ENCODE assay signal across 20 cellular contexts in the genomic region with DNA sequence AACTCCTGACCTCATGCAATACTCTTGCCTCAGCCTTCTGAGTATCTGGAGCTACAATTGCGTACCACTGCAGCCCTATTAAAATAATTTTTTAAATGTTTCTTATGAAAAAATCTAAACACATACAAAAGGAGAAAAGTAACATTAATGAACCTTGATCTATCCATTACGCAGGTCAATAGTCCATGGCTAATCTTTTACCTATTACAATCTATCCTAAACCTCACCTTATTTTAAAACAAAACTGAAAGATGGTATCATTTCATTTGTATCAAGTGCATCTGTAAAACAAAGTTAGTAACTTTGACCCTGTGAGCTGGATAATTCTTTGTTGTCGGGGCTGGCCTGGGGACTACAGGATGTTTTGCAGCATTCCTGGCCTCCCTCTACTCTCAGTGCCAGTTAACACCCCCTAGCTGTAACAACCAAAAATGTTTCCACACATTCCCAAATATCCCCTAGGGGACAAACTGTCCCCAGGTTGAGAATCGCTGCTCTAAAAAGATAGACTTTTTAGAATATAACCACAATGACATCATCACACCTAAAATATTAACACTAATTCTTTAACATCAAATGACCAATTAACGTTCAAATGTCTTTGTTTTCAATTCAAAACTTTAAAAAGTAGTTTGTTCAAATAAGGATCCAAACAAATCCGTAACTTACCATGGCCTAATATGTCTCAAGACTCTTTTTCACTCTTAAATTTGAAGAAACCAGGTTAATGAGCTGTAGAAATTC. TPM values are rescaled to one million over a fixed set of nuclear protein-coding genes. Genes with fewer than 3 reads are reported as not detected.
A peak's percentile ranks its signal among the peaks of the same experiment; 100 is the strongest.
DNase-seq lines count a peak whose midpoint lies in the region; ATAC-seq and TF ChIP-seq lines count a peak whose summit lies in the region.
"Had no signal": no experiment of that assay in that cellular context is flagged by ENCODE, and none has a peak within 500 bp of the region (broad histone marks: within the 10 kb centered on the region; RNA-seq: fewer than 3 reads in every experiment).

No MANE protein-coding gene starts in this region.

- peaks cover 53% of the 10 kb centered on the region for H3K36me3 ChIP-seq in GM23338 (ENCODE audit: insufficient read depth)
- peaks cover 43% of the 10 kb centered on the region for H3K36me3 ChIP-seq in Panc1 (ENCODE audit: control insufficient read depth, insufficient read depth, low read length)
- peaks cover 53% of the 10 kb centered on the region for H3K36me3 ChIP-seq in neural progenitor cell
- H3K36me3 ChIP-seq in tibial artery = peaks cover 51 to 80% (median 67%) of the 10 kb centered on the region in 3 donors

- POLR2A ChIA-PET in Panc1 (lab: Charles Lee) = no interaction called here

- H3K9ac ChIP-seq in neural progenitor cell = no peak overlapping the region

- H3F3A ChIP-seq in GM23338 (replicated peaks; ENCODE audit: low read depth) (no peaks in the 10 kb centered on the region), neural progenitor cell (ENCODE audit: low read depth) (peaks cover 20% of the 10 kb centered on the region)

- no peak overlapping the region for H3K4me3 ChIP-seq in GM23338
- H3K4me3 ChIP-seq in Panc1 (ENCODE audit: low read depth in 2 of 2, low read length in 2 of 2) = no peak overlapping the region
- H3K4me3 ChIP-seq in neural progenitor cell = no peak overlapping the region
- no peak overlapping the region for H3K4me3 ChIP-seq in tibial artery
- H3K4me3 ChIP-seq: thoracic aorta had no signal

- TSS peak; percentile 19 for BruUV-seq in Panc1 (replicated peaks; lab: Mats Ljungman, UMichigan)

- TF ChIP-seq CTCF in GM23338 (conservative IDR thresholded peaks at IDR 0.05; ENCODE audit: low read depth in 2 of 2) = peak; percentile 38 to 39; a peak in 3 of 4 replicates
- peak; percentile 42 for TF ChIP-seq CTCF in Panc1 (IDR thresholded peaks at IDR 0.05)
- TF ChIP-seq CTCF in endothelial cell (IDR thresholded peaks at IDR 0.05; ENCODE audit: unreplicated experiment) = peak; percentile 27
- TF ChIP-seq CTCF in neural progenitor cell (IDR thresholded peaks at IDR 0.05) = peak; percentile 34
- no peak for TF ChIP-seq CTCF in tibial artery (IDR thresholded peaks at IDR 0.05)

- H4K20me1 ChIP-seq in GM23338 (replicated peaks; ENCODE audit: insufficient read depth) (peaks cover 5% of the 10 kb centered on the region; the same call in 1 of the 2 replicates), neural progenitor cell (ENCODE audit: low read depth) (peaks cover 3% of the 10 kb centered on the region)

- H3K9me3 ChIP-seq in Panc1 (ENCODE audit: control insufficient read depth, insufficient read depth, low read depth, low read length) (no peaks in the 10 kb centered on the region), neural progenitor cell (ENCODE audit: low read depth) (no peaks in the 10 kb centered on the region), tibial artery (no peaks in the 10 kb centered on the region)
- H3K9me3 ChIP-seq: neutrophil, thoracic aorta had no signal

- no peaks in the 10 kb centered on the region for H3K79me2 ChIP-seq in GM23338 (replicated peaks; ENCODE audit: insufficient read depth)
- H3K79me2 ChIP-seq in neural progenitor cell (ENCODE audit: low read depth) = peaks cover 2% of the 10 kb centered on the region

- H3K9me2 ChIP-seq in GM23338 (ENCODE audit: insufficient read depth) = no peaks in the 10 kb centered on the region

- peaks cover 5% of the 10 kb centered on the region for H3K27me3 Mint-ChIP-seq in GM23338 (ENCODE audit: insufficient read depth, low read depth, poor library complexity)
- H3K27me3 Mint-ChIP-seq in endothelial cell (ENCODE audit: unreplicated experiment) = peaks cover 4% of the 10 kb centered on the region
- H3K27me3 Mint-ChIP-seq in neural progenitor cell (ENCODE audit: insufficient read depth, low read depth) = no peaks in the 10 kb centered on the region
- H3K27me3 Mint-ChIP-seq: activated naive CD4-positive, alpha-beta T cell treated with anti-CD3 and anti-CD28 coated beads, Interleukin-2, amount 50 U/mL, for 24 hours; stimulated activated naive B cell treated with anti-CD40 and anti-IgM and Interleukin-4, amounts not matched to agents 10 μg/mL and 1 μg/mL and 100 μg/mL, for 72 hours; T-cell had no signal

- in situ Hi-C loops in Panc1 (cut with HindIII; ENCODE audit: low pct_unique_long_range_greater_than_20kb, low sequenced_read_pairs) = no loop called here

- H3K36me3 Mint-ChIP-seq in GM23338 (ENCODE audit: low read depth) (peaks cover 77% of the 10 kb centered on the region), endothelial cell (ENCODE audit: low read depth, unreplicated experiment) (peaks cover 36% of the 10 kb centered on the region), neural progenitor cell (peaks cover 56% of the 10 kb centered on the region)

- CTCF ChIA-PET in Panc1 (lab: Charles Lee) = interaction anchor here (0.6 kb wide), 1 partner anchor 207 kb away, joined by 3 read pairs; no protein-coding TSS in a partner anchor

- H3K9me3 Mint-ChIP-seq in GM23338 (no peaks in the 10 kb centered on the region), endothelial cell (ENCODE audit: unreplicated experiment) (no peaks in the 10 kb centered on the region), neural progenitor cell (no peaks in the 10 kb centered on the region)
- H3K9me3 Mint-ChIP-seq: activated naive CD4-positive, alpha-beta T cell treated with anti-CD3 and anti-CD28 coated beads, Interleukin-2, amount 50 U/mL, for 24 hours; stimulated activated naive B cell treated with anti-CD40 and anti-IgM and Interleukin-4, amounts not matched to agents 10 μg/mL and 1 μg/mL and 100 μg/mL, for 72 hours; T-cell had no signal

- H3K4me3 Mint-ChIP-seq in GM23338 (no peak overlapping the region), endothelial cell (ENCODE audit: unreplicated experiment) (no peak overlapping the region), neural progenitor cell (no peak overlapping the region)
- H3K4me3 Mint-ChIP-seq: activated naive CD4-positive, alpha-beta T cell treated with anti-CD3 and anti-CD28 coated beads, Interleukin-2, amount 50 U/mL, for 24 hours; stimulated activated naive B cell treated with anti-CD40 and anti-IgM and Interleukin-4, amounts not matched to agents 10 μg/mL and 1 μg/mL and 100 μg/mL, for 72 hours; T-cell had no signal

- H3K4me1 ChIP-seq in GM23338 (ENCODE audit: insufficient read depth) (no peaks in the 10 kb centered on the region), Panc1 (ENCODE audit: control insufficient read depth, insufficient read depth, low read length) (no peaks in the 10 kb centered on the region), neural progenitor cell (no peaks in the 10 kb centered on the region), tibial artery (no peaks in the 10 kb centered on the region)

- DNase-seq in GM23338 (ENCODE audit: low spot score) (peak; percentile 60), Panc1 (ENCODE audit: low read depth, low spot score) (no peak), endothelial cell (ENCODE audit: low spot score) (peak; percentile 26), neural progenitor cell (ENCODE audit: low spot score) (peak; percentile 18), GM03348 (ENCODE audit: low spot score) (no peak), tibial artery (no peak)
- DNase-seq: foreskin fibroblast; hypothalamus; midbrain; NCI-H1105 treated with DMSO at 0.1 percent for 48 hours; NCI-H524; retina; Right ventricle myocardium superior; stimulated activated naive B cell treated with anti-CD40 and anti-IgM and Interleukin-4, amounts not matched to agents 10 μg/mL and 1 μg/mL and 100 μg/mL, for 72 hours; T-cell had no signal

- H3K4me1 Mint-ChIP-seq in GM23338 (no peaks in the 10 kb centered on the region; the same call in 2 of the 3 replicates), endothelial cell (ENCODE audit: unreplicated experiment) (peaks cover 2% of the 10 kb centered on the region), neural progenitor cell (no peaks in the 10 kb centered on the region)
- H3K4me1 Mint-ChIP-seq: activated naive CD4-positive, alpha-beta T cell treated with anti-CD3 and anti-CD28 coated beads, Interleukin-2, amount 50 U/mL, for 24 hours; T-cell had no signal

- H3K27ac ChIP-seq in GM23338 (ENCODE audit: low read depth) (peak overlapping the region; percentile 17; the same call in 1 of the 2 replicates), Panc1 (ENCODE audit: low read length) (no peak overlapping the region), neural progenitor cell (no peak overlapping the region), tibial artery (no peak overlapping the region)
- H3K27ac ChIP-seq: epithelial cell of prostate, neutrophil, thoracic aorta had no signal

- 0 out of 2 replicates have a peak overlapping the region, but pooled peaks have one; percentile 56 for H3K27ac Mint-ChIP-seq in GM23338
- H3K27ac Mint-ChIP-seq in endothelial cell (ENCODE audit: unreplicated experiment) = peak overlapping the region; percentile 72
- H3K27ac Mint-ChIP-seq in neural progenitor cell = no peak overlapping the region
- H3K27ac Mint-ChIP-seq: stimulated activated naive B cell treated with anti-CD40 and anti-IgM and Interleukin-4, amounts not matched to agents 10 μg/mL and 1 μg/mL and 100 μg/mL, for 72 hours; T-cell had no signal

- H3K4me2 ChIP-seq in GM23338 (no peak overlapping the region), neural progenitor cell (no peak overlapping the region)

- H2AFZ ChIP-seq in GM23338 = no peak overlapping the region
- H2AFZ ChIP-seq in neural progenitor cell (replicated peaks) = no peak overlapping the region

- intact Hi-C loops in Panc1 (cut with micrococcal nuclease; ENCODE audit: unreplicated experiment) = no loop called here
- intact Hi-C loops in tibial artery (cut with DNase I; ENCODE audit: low total_unique reads) = no loop called here

- H3K27me3 ChIP-seq in GM23338 (ENCODE audit: insufficient read depth) (no peaks in the 10 kb centered on the region), Panc1 (ENCODE audit: control insufficient read depth, insufficient read depth, low read length) (no peaks in the 10 kb centered on the region), neural progenitor cell (no peaks in the 10 kb centered on the region), tibial artery (no peaks in the 10 kb centered on the region)
- H3K27me3 ChIP-seq: neutrophil had no signal

- peak; percentile 87 for ATAC-seq in GM23338
- ATAC-seq in Panc1 = peak; percentile 58; the same call in 1 of the 2 replicates
- no peak for ATAC-seq in GM18907 (IDR thresholded peaks at IDR 0.05; ENCODE audit: unreplicated experiment)
- ATAC-seq: stimulated activated naive B cell treated with anti-CD40 and anti-IgM and Interleukin-4, amounts not matched to agents 10 μg/mL and 1 μg/mL and 100 μg/mL, for 72 hours; T-cell had no signal

TF ChIP-seq in GM23338, 12 proteins besides CTCF, POLR2A, EP300 and RAD21 (continues in another document):
- TF ChIP-seq ZNF114 (CRISPR knock-in tag; IDR thresholded peaks at IDR 0.05) = no peak

RNA-seq across cellular contexts. Expression of gene RNF38, which starts 54.8 kb away (rescaled TPM):
- total RNA-seq in GM23338 (2014; rRNA removed; shearing (Covaris generic)) = 60.3 and 61.9 TPM in 2 replicates
- 13.7 and 15.6 TPM in 2 replicates for polyA plus RNA-seq in GM23338 (2016; fragmentation: Nextera tagmentation; extraction: Ambion mirVana)
- 78.0 TPM for total RNA-seq in Panc1 (2021; ENCODE audit: unreplicated experiment)
- 34.0 TPM for polyA plus RNA-seq in Panc1 (2012; ENCODE audit: insufficient read length)
- 71.1 TPM for total RNA-seq in endothelial cell (ENCODE audit: unreplicated experiment)
- 49.8 and 63.8 TPM in 2 replicates for total RNA-seq in neural progenitor cell (ENCODE audit: low replicate concordance)

Comparison
In these comparisons a context has a peak if more than half of its experiments do, and no peak if none do; other contexts are left out.
1. DNase-seq: peak in GM23338 (single experiment), endothelial cell (single experiment) and neural progenitor cell (single experiment); none in Panc1 (single experiment), GM03348 (single experiment) and tibial artery (0 of 2).
2. CTCF ChIP-seq: peak in GM23338 (2 of 2), Panc1 (single experiment), endothelial cell (single experiment) and neural progenitor cell (single experiment); none in tibial artery (0 of 2).